ENCODE assay signal across 8 cellular contexts in the genomic region with DNA sequence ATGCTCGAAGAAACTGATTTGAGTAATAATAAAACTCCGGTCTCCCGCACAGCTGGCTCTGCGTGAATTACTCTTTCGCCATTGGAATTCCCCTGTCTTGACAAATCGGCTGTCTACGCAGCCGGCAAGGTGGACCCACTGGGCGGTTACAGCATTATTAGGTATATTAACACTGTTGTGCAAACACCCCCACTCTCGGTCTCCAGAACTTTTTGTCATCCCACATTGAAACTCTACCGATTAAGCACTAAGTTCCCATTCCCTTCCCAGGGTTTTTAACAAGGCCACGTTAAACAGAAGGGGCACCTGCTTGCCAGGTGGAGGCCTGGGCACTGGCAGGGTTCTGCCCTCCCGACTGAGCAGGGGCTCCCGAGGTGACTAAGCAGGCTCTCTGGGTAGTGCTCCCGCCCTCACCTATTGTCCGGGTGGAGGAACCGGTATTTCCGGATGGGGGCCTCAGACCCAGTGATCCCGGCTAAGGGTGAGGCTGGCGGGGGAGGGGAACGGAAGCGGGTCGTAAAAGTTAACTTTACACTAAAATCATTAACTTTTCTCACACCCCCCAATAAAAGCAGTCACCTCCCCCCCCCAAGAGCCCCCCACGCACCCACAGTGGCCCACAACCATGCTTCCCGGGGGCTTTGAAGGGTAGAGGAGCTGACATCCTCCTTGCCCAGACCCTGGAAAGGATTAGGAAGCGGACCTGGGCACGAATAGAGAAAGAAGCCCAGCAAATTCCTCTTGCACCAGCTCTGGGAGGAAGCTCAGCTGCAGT. TPM values are rescaled to one million over a fixed set of nuclear protein-coding genes. Genes with fewer than 3 reads are reported as not detected.
DNase-seq lines count a peak whose midpoint lies in the region; ATAC-seq and TF ChIP-seq lines count a peak whose summit lies in the region.

No MANE protein-coding gene starts in this region.

- no peaks in the 10 kb centered on the region for H3K36me3 Mint-ChIP-seq in type B pancreatic cell

- H3K27ac ChIP-seq in dorsolateral prefrontal cortex: peak overlapping the region in 51 of 59 donors; percentile 29 to 95 (median 88)
- H3K27ac ChIP-seq in mesenchymal stem cell (ENCODE audit: low read length, poor library complexity, severe bottlenecking): peak overlapping the region; percentile 73

- H2BK12ac ChIP-seq in mesenchymal stem cell (ENCODE audit: low read length in 2 of 2): no peak overlapping the region

- peak overlapping the region; percentile 99 for H3K27ac Mint-ChIP-seq in type B pancreatic cell

- H4K8ac ChIP-seq in mesenchymal stem cell (ENCODE audit: low read length): peak overlapping the region; percentile 80

- H2AK5ac ChIP-seq in mesenchymal stem cell (ENCODE audit: low read length, severe bottlenecking): peak overlapping the region; percentile 59

- H3K36me3 ChIP-seq in NT2/D1 (ENCODE audit: insufficient read depth, insufficient read length, low read length): no peaks in the 10 kb centered on the region
- H3K36me3 ChIP-seq in mesenchymal stem cell (ENCODE audit: control insufficient read depth in 1 of 2, insufficient read depth in 2 of 2, low read depth in 1 of 2, low read length in 2 of 2): no peaks in the 10 kb centered on the region

- H2BK5ac ChIP-seq in mesenchymal stem cell (ENCODE audit: low read depth, low read length, poor library complexity, severe bottlenecking): no peak overlapping the region

- DNase-seq in AG04449 (ENCODE audit: low read depth, low spot score) (no peak), NT2/D1 (ENCODE audit: low read depth, low spot score) (peak; percentile 56), dorsolateral prefrontal cortex (peak in 1 of 10 donors; percentile 29), mesenchymal stem cell (no peak), type B pancreatic cell (ENCODE audit: extremely low spot score, unreplicated experiment) (peak; percentile 77)

- CTCF ChIA-PET in AG04449 (lab: Yijun Ruan, JAX): interaction anchor here (0.7 to 2.0 kb wide), 5 partner anchors 10 to 85 kb away, joined by 3 to 7 read pairs (median 3); partner anchors contain the start of gene FXN

- H3K4me1 ChIP-seq in NT2/D1 (ENCODE audit: insufficient read depth, insufficient read length): peaks cover 2% of the 10 kb centered on the region
- H3K4me1 ChIP-seq in mesenchymal stem cell (ENCODE audit: control insufficient read depth, insufficient read depth, low read depth, low read length): peaks cover 14% of the 10 kb centered on the region

- H3K27me3 Mint-ChIP-seq in type B pancreatic cell: peaks cover 27% of the 10 kb centered on the region

- ATAC-seq in GM19463 (IDR thresholded peaks at IDR 0.05; ENCODE audit: unreplicated experiment): peak; percentile 30
- ATAC-seq in HG03571 (IDR thresholded peaks at IDR 0.05; ENCODE audit: unreplicated experiment): no peak
- no peak for ATAC-seq in GM18858 (IDR thresholded peaks at IDR 0.05; ENCODE audit: unreplicated experiment)

- peak overlapping the region; percentile 34 for H2BK120ac ChIP-seq in mesenchymal stem cell (ENCODE audit: low read depth, low read length)

- H3K18ac ChIP-seq in mesenchymal stem cell (ENCODE audit: low read depth in 1 of 2, low read length in 2 of 2): peak overlapping the region; percentile 49 to 62

- peak overlapping the region; percentile 39 for H4K91ac ChIP-seq in mesenchymal stem cell (ENCODE audit: low read length)

- peak overlapping the region; percentile 89 for H3K4me3 Mint-ChIP-seq in type B pancreatic cell

- H3K9ac ChIP-seq in NT2/D1 (ENCODE audit: insufficient read length, low read depth) (peak overlapping the region; percentile 72), mesenchymal stem cell (ENCODE audit: low read length) (no peak overlapping the region)

- 21% methylated on average over 20 of the region's 27 CpGs for WGBS in mesenchymal stem cell

- H3K9me3 Mint-ChIP-seq in type B pancreatic cell: no peaks in the 10 kb centered on the region

- peak overlapping the region in 1 of 2 experiments; percentile 0 for H3K14ac ChIP-seq in mesenchymal stem cell (ENCODE audit: low read length in 2 of 2)

- POLR2A ChIA-PET in AG04449 (lab: Yijun Ruan, JAX): interaction anchor here (1.0 kb wide), 1 partner anchor 11 kb away, joined by 3 read pairs; no protein-coding TSS in a partner anchor

- peaks cover 1% of the 10 kb centered on the region for H3K79me1 ChIP-seq in mesenchymal stem cell (replicated peaks; ENCODE audit: low read length, poor library complexity, severe bottlenecking)

- H3K4me3 ChIP-seq in AG04449 (ENCODE audit: low read depth, low read length): peak overlapping the region; percentile 73
- H3K4me3 ChIP-seq in NT2/D1 (ENCODE audit: insufficient read length, low read depth): peak overlapping the region; percentile 36
- H3K4me3 ChIP-seq in dorsolateral prefrontal cortex: peak overlapping the region; percentile 43 to 91 (median 81)
- H3K4me3 ChIP-seq in mesenchymal stem cell (ENCODE audit: insufficient read depth in 1 of 2, low read depth in 1 of 2, low read length in 2 of 2): peak overlapping the region; percentile 92 to 93

- H2AFZ ChIP-seq in mesenchymal stem cell (ENCODE audit: low read depth, low read length): peak overlapping the region; percentile 23

- peak overlapping the region in 1 of 2 experiments; percentile 69 for H3K23ac ChIP-seq in mesenchymal stem cell (ENCODE audit: low read length in 2 of 2)

- H3K9me3 ChIP-seq in NT2/D1 (ENCODE audit: insufficient read depth, low read length) (no peaks in the 10 kb centered on the region), mesenchymal stem cell (ENCODE audit: control insufficient read depth, low read length) (no peaks in the 10 kb centered on the region)

- intact Hi-C loops in dorsolateral prefrontal cortex (cut with DNase I): loop anchor here (5.0 kb wide), 3 partner anchors 52 to 72 kb away; partner anchors contain the start of gene TJP2 (in 1 of the 2)

- H2BK15ac ChIP-seq in mesenchymal stem cell (ENCODE audit: low read depth, poor library complexity, severe bottlenecking): peak overlapping the region; percentile 89

- H3K4me2 ChIP-seq in mesenchymal stem cell (ENCODE audit: low read length, poor library complexity, severe bottlenecking): peak overlapping the region; percentile 99

- H3K27me3 ChIP-seq in NT2/D1 (ENCODE audit: insufficient read depth, insufficient read length) (peaks cover 12% of the 10 kb centered on the region), dorsolateral prefrontal cortex (no peaks in the 10 kb centered on the region), mesenchymal stem cell (ENCODE audit: control insufficient read depth in 1 of 2, insufficient read depth in 1 of 2, low read length in 2 of 2) (peaks cover 0 to 5% of the 10 kb centered on the region in 2 experiments)

- no peak for TF ChIP-seq CTCF in AG04449 (IDR thresholded peaks at IDR 0.05; ENCODE audit: insufficient read depth, low read length, missing control alignments)
- TF ChIP-seq CTCF in dorsolateral prefrontal cortex (IDR thresholded peaks at IDR 0.05 in 54 of 56, conservative IDR thresholded peaks at IDR 0.05 in 2 of 56; ENCODE audit: low read depth in 1 of 56, partially characterized antibody in 56 of 56): no peak
- TF ChIP-seq CTCF in type B pancreatic cell (conservative IDR thresholded peaks at IDR 0.05): no peak

- H3K4ac ChIP-seq in mesenchymal stem cell (ENCODE audit: low read depth in 1 of 2, low read length in 2 of 2): peak overlapping the region in 1 of 2 experiments; percentile 79

- H3K4me1 Mint-ChIP-seq in type B pancreatic cell (ENCODE audit: unreplicated experiment): peaks cover 23% of the 10 kb centered on the region

RNA-seq across cellular contexts. Expression of gene TJP2, which starts 53.5 kb away (rescaled TPM):
- total RNA-seq in dorsolateral prefrontal cortex: 100 to 1,000 TPM in 22 of 120 experiments, 10 to 100 TPM in 98; 22.2 to 199 (median 67.6) TPM
- 14.6 TPM for polyA plus RNA-seq in mesenchymal stem cell (2013, experiment 1 of 2)
- polyA plus RNA-seq in mesenchymal stem cell (2013, experiment 2 of 2): 13.8 TPM
- total RNA-seq in type B pancreatic cell (ENCODE audit: low replicate concordance): 85.2 and 187 TPM in 2 replicates

Comparison
In these comparisons a context has a peak if more than half of its experiments do, and no peak if none do; other contexts are left out.
1. DNase-seq: peak in NT2/D1 (single experiment) and type B pancreatic cell (single experiment); none in AG04449 (single experiment) and mesenchymal stem cell (single experiment).
2. H3K4me3 ChIP-seq: peak in every context shown above with its lines; median percentile 92 in mesenchymal stem cell; 81 in dorsolateral prefrontal cortex; 73 in AG04449; 36 in NT2/D1.